In genomic region chrY:7821295-7822035, GRCh38 we compare ENCODE assay signal across 28 cellular contexts.
DNase-seq lines count a peak whose midpoint lies in the region; ATAC-seq and TF ChIP-seq lines count a peak whose summit lies in the region.
"Had no signal": no experiment of that assay in that cellular context is flagged by ENCODE, and none has a peak within 500 bp of the region (broad histone marks: within the 10 kb centered on the region; RNA-seq: fewer than 3 reads in every experiment).

No MANE protein-coding gene starts in this region.

- BruUV-seq in PC-3 (replicated peaks; lab: Mats Ljungman, UMichigan) = no TSS peak

- H3K4me1 ChIP-seq in PC-3 (ENCODE audit: insufficient read depth, low read length) (no peaks in the 10 kb centered on the region), spleen (no peaks in the 10 kb centered on the region)
- H3K4me1 ChIP-seq: heart left ventricle, lower lobe of right lung, parathyroid adenoma, Peyer's patch had no signal

- H3K9me3 ChIP-seq in PC-3 (ENCODE audit: low read length) (no peaks in the 10 kb centered on the region), spleen (no peaks in the 10 kb centered on the region)
- H3K9me3 ChIP-seq: heart left ventricle, lower lobe of right lung, Peyer's patch had no signal

- H3K4me3 ChIP-seq in PC-3 (ENCODE audit: low read length) = no peak overlapping the region
- H3K4me3 ChIP-seq in spleen = no peak overlapping the region
- H3K4me3 ChIP-seq: heart left ventricle, lower lobe of right lung, Peyer's patch had no signal

- H3K27ac ChIP-seq in PC-3 (ENCODE audit: low read length) (no peak overlapping the region), spleen (no peak overlapping the region)
- H3K27ac ChIP-seq: C4-2B, heart left ventricle, lower lobe of right lung, parathyroid adenoma, Peyer's patch had no signal

- no peak overlapping the region for H3K4me2 ChIP-seq in PC-3 (ENCODE audit: low read length)

- ATAC-seq in stimulated activated naive CD8-positive, alpha-beta T cell treated with anti-CD3 and anti-CD28 coated beads, Interleukin-15, amount 100 ng/mL, for 72 hours = peak; percentile 70
- no peak for ATAC-seq in stimulated activated naive CD8-positive, alpha-beta T cell treated with anti-CD3 and anti-CD28 coated beads, Interleukin-15, Interleukin-2, amounts not matched to agents 100 U/mL and 50 U/mL, for 24 hours
- peak; percentile 35 for ATAC-seq in stimulated activated effector memory CD8-positive, alpha-beta T cell treated with anti-CD3 and anti-CD28 coated beads, Interleukin-12 subunit alpha, Interleukin-12 subunit beta, amount 100 ng/mL, for 72 hours
- ATAC-seq in PC-3 = no peak
- ATAC-seq: heart left ventricle; lower lobe of right lung; right cardiac atrium; stimulated activated memory B cell treated with anti-CD40 and anti-IgM and Interleukin-4, amounts not matched to agents 10 μg/mL and 1 μg/mL and 100 μg/mL, for 72 hours; WTC11 had no signal

- no peaks in the 10 kb centered on the region for H3K9me2 ChIP-seq in PC-3 (replicated peaks; ENCODE audit: low read length)

- intact Hi-C loops in PC-3 (cut with micrococcal nuclease) = no loop called here
- intact Hi-C loops in spleen (cut with DNase I; ENCODE audit: low total_unique reads) = no loop called here

- CTCF ChIA-PET in PC-3 (lab: Charles Lee) = no interaction called here

- POLR2A ChIA-PET in PC-3 (lab: Charles Lee; ENCODE audit: unreplicated experiment) = no interaction called here

- TF ChIP-seq CTCF in PC-3 (conservative IDR thresholded peaks at IDR 0.05; ENCODE audit: low read depth, low read length) (no peak), spleen (IDR thresholded peaks at IDR 0.05 in 8 of 11, conservative IDR thresholded peaks at IDR 0.05 in 3 of 11) (no peak)

- H3K9me3 Mint-ChIP-seq in stimulated activated naive CD8-positive, alpha-beta T cell treated with anti-CD3 and anti-CD28 coated beads, Interleukin-15, amount 100 ng/mL, for 72 hours = no peaks in the 10 kb centered on the region
- no peaks in the 10 kb centered on the region for H3K9me3 Mint-ChIP-seq in stimulated activated effector memory CD8-positive, alpha-beta T cell treated with anti-CD3 and anti-CD28 coated beads, Interleukin-12 subunit alpha, Interleukin-12 subunit beta, amount 100 ng/mL, for 72 hours
- H3K9me3 Mint-ChIP-seq: activated naive CD4-positive, alpha-beta T cell treated with anti-CD3 and anti-CD28 coated beads, Interleukin-2, amount 50 U/mL, for 72 hours; central memory CD8-positive, alpha-beta T cell; stimulated activated memory B cell treated with anti-CD40 and anti-IgM and Interleukin-4, amounts not matched to agents 10 μg/mL and 1 μg/mL and 100 μg/mL, for 72 hours; WTC11 had no signal

- H3K36me3 ChIP-seq in PC-3 (ENCODE audit: low read depth, low read length) (no peaks in the 10 kb centered on the region), spleen (no peaks in the 10 kb centered on the region)
- H3K36me3 ChIP-seq: heart left ventricle, lower lobe of right lung, Peyer's patch had no signal

- H3K9ac ChIP-seq in PC-3 (ENCODE audit: low read length) = no peak overlapping the region
- H3K9ac ChIP-seq: parathyroid adenoma had no signal

- H3K79me2 ChIP-seq in PC-3 (ENCODE audit: low read length) = no peaks in the 10 kb centered on the region
- H3K79me2 ChIP-seq: parathyroid adenoma had no signal

- no peaks in the 10 kb centered on the region for H4K20me1 ChIP-seq in PC-3 (ENCODE audit: low read length)

- no peak overlapping the region for H2AFZ ChIP-seq in PC-3 (ENCODE audit: low read length)
- H2AFZ ChIP-seq: parathyroid adenoma had no signal

- no peaks in the 10 kb centered on the region for H3K27me3 Mint-ChIP-seq in stimulated activated naive CD8-positive, alpha-beta T cell treated with anti-CD3 and anti-CD28 coated beads, Interleukin-15, amount 100 ng/mL, for 72 hours
- H3K27me3 Mint-ChIP-seq: central memory CD8-positive, alpha-beta T cell; stimulated activated memory B cell treated with anti-CD40 and anti-IgM and Interleukin-4, amounts not matched to agents 10 μg/mL and 1 μg/mL and 100 μg/mL, for 72 hours had no signal

- no peak overlapping the region for H3K4me3 Mint-ChIP-seq in stimulated activated naive CD8-positive, alpha-beta T cell treated with anti-CD3 and anti-CD28 coated beads, Interleukin-15, amount 100 ng/mL, for 72 hours
- no peak overlapping the region for H3K4me3 Mint-ChIP-seq in stimulated activated effector memory CD8-positive, alpha-beta T cell treated with anti-CD3 and anti-CD28 coated beads, Interleukin-12 subunit alpha, Interleukin-12 subunit beta, amount 100 ng/mL, for 72 hours
- H3K4me3 Mint-ChIP-seq: central memory CD8-positive, alpha-beta T cell; stimulated activated memory B cell treated with anti-CD40 and anti-IgM and Interleukin-4, amounts not matched to agents 10 μg/mL and 1 μg/mL and 100 μg/mL, for 72 hours; WTC11 had no signal

- H3K27me3 ChIP-seq in PC-3 (ENCODE audit: low read length) (no peaks in the 10 kb centered on the region), spleen (replicated peaks in 1 of 7) (no peaks in the 10 kb centered on the region)
- H3K27me3 ChIP-seq: heart left ventricle, Peyer's patch had no signal

- H3K27ac Mint-ChIP-seq in stimulated activated naive CD8-positive, alpha-beta T cell treated with anti-CD3 and anti-CD28 coated beads, Interleukin-15, amount 100 ng/mL, for 72 hours = peak overlapping the region in 1 of 2 donors; percentile 40
- no peak overlapping the region for H3K27ac Mint-ChIP-seq in stimulated activated effector memory CD8-positive, alpha-beta T cell treated with anti-CD3 and anti-CD28 coated beads, Interleukin-12 subunit alpha, Interleukin-12 subunit beta, amount 100 ng/mL, for 72 hours
- H3K27ac Mint-ChIP-seq: activated naive CD4-positive, alpha-beta T cell treated with anti-CD3 and anti-CD28 coated beads, Interleukin-2, amount 50 U/mL, for 72 hours; stimulated activated memory B cell treated with anti-CD40 and anti-IgM and Interleukin-4, amounts not matched to agents 10 μg/mL and 1 μg/mL and 100 μg/mL, for 72 hours; WTC11 had no signal

- H3K36me3 Mint-ChIP-seq in stimulated activated effector memory CD8-positive, alpha-beta T cell treated with anti-CD3 and anti-CD28 coated beads, Interleukin-12 subunit alpha, Interleukin-12 subunit beta, amount 100 ng/mL, for 72 hours = no peaks in the 10 kb centered on the region
- H3K36me3 Mint-ChIP-seq: activated naive CD4-positive, alpha-beta T cell treated with anti-CD3 and anti-CD28 coated beads, Interleukin-2, amount 50 U/mL, for 72 hours; stimulated activated memory B cell treated with anti-CD40 and anti-IgM and Interleukin-4, amounts not matched to agents 10 μg/mL and 1 μg/mL and 100 μg/mL, for 72 hours; WTC11 had no signal

- no peaks in the 10 kb centered on the region for H3K4me1 Mint-ChIP-seq in stimulated activated naive CD8-positive, alpha-beta T cell treated with anti-CD3 and anti-CD28 coated beads, Interleukin-15, amount 100 ng/mL, for 72 hours
- no peaks in the 10 kb centered on the region for H3K4me1 Mint-ChIP-seq in stimulated activated effector memory CD8-positive, alpha-beta T cell treated with anti-CD3 and anti-CD28 coated beads, Interleukin-12 subunit alpha, Interleukin-12 subunit beta, amount 100 ng/mL, for 72 hours
- H3K4me1 Mint-ChIP-seq: central memory CD8-positive, alpha-beta T cell; stimulated activated memory B cell treated with anti-CD40 and anti-IgM and Interleukin-4, amounts not matched to agents 10 μg/mL and 1 μg/mL and 100 μg/mL, for 72 hours; WTC11 had no signal

- H3F3A ChIP-seq in PC-3 (ENCODE audit: low read length, unreplicated experiment) = no peaks in the 10 kb centered on the region

- 83 to 100% (median 90%) methylated on average over 2 of the region's 2 CpGs; no CpG with 5 or more reads in 2 of the 5 donors for WGBS in spleen, 5 donors

- peak in 1 of 2 donors; percentile 13 for DNase-seq in stimulated activated naive CD8-positive, alpha-beta T cell treated with anti-CD3 and anti-CD28 coated beads, Interleukin-15, amount 100 ng/mL, for 72 hours
- no peak for DNase-seq in stimulated activated naive CD8-positive, alpha-beta T cell treated with anti-CD3 and anti-CD28 coated beads, Interleukin-15, Interleukin-2, amounts not matched to agents 100 U/mL and 50 U/mL, for 24 hours
- peak; percentile 56 for DNase-seq in NCI-H460 (ENCODE audit: extremely low read depth, low read depth)
- DNase-seq in fibroblast of gingiva (ENCODE audit: low read depth) = peak; percentile 84
- DNase-seq in stimulated activated effector memory CD8-positive, alpha-beta T cell treated with anti-CD3 and anti-CD28 coated beads, Interleukin-12 subunit alpha, Interleukin-12 subunit beta, amount 100 ng/mL, for 72 hours (ENCODE audit: low spot score in 2 of 2) = no peak
- no peak for DNase-seq in PC-3
- no peak for DNase-seq in spleen
- no peak for DNase-seq in NCI-H82 treated with DMSO at 0.1 percent for 48 hours (lab: John Stamatoyannopoulos, UW; ENCODE audit: unreplicated experiment)
- DNase-seq: ACHN; activated CD8-positive, alpha-beta memory T cell treated with anti-CD3 and anti-CD28 coated beads, Interleukin-2, amount 50 U/mL, for 48 hours; dermis blood vessel endothelial cell; heart left ventricle; kidney glomerular epithelial cell; lower lobe of right lung; NCI-H1092 treated with DMSO at 0.1 percent for 48 hours; NCI-H2029; NCI-H526 treated with DMSO at 0.1 percent for 48 hours; Peyer's patch; right cardiac atrium; SIG-M5; stimulated activated CD4-positive, alpha-beta T cell treated with anti-CD3 and anti-CD28 coated beads, Interleukin-4, amount 100 ng/mL, for 24 hours; SW 1271 had no signal

- TF ChIP-seq POLR2A in spleen (IDR thresholded peaks at IDR 0.05) = no peak

Comparison
In these comparisons a context has a peak if more than half of its experiments do, and no peak if none do; other contexts are left out.
1. ATAC-seq: peak in stimulated activated naive CD8-positive, alpha-beta T cell treated with anti-CD3 and anti-CD28 coated beads, Interleukin-15, amount 100 ng/mL, for 72 hours (single experiment) and stimulated activated effector memory CD8-positive, alpha-beta T cell treated with anti-CD3 and anti-CD28 coated beads, Interleukin-12 subunit alpha, Interleukin-12 subunit beta, amount 100 ng/mL, for 72 hours (single experiment); none in stimulated activated naive CD8-positive, alpha-beta T cell treated with anti-CD3 and anti-CD28 coated beads, Interleukin-15, Interleukin-2, amounts not matched to agents 100 U/mL and 50 U/mL, for 24 hours (single experiment) and PC-3 (single experiment).
2. DNase-seq: peak in NCI-H460 (single experiment) and fibroblast of gingiva (single experiment); none in stimulated activated naive CD8-positive, alpha-beta T cell treated with anti-CD3 and anti-CD28 coated beads, Interleukin-15, Interleukin-2, amounts not matched to agents 100 U/mL and 50 U/mL, for 24 hours (single experiment), stimulated activated effector memory CD8-positive, alpha-beta T cell treated with anti-CD3 and anti-CD28 coated beads, Interleukin-12 subunit alpha, Interleukin-12 subunit beta, amount 100 ng/mL, for 72 hours (0 of 2), PC-3 (single experiment), spleen (single experiment) and NCI-H82 treated with DMSO at 0.1 percent for 48 hours (single experiment).